Comparison of ENCODE assay signal across 20 cellular contexts in genomic region chr5:127353339-127353738, GRCh38.
"Had no signal": no experiment of that assay in that cellular context is flagged by ENCODE, and none has a peak within 500 bp of the region (broad histone marks: within the 10 kb centered on the region; RNA-seq: fewer than 3 reads in every experiment).

No MANE protein-coding gene starts in this region.

- H3K4me1 ChIP-seq: ascending aorta, breast epithelium, gastroesophageal sphincter, heart left ventricle, left lung, upper lobe of right lung had no signal

- H3K27me3 ChIP-seq: ascending aorta, breast epithelium, gastroesophageal sphincter, heart left ventricle, left lung, upper lobe of right lung had no signal

- H3K4me3 Mint-ChIP-seq: activated T-cell treated with anti-CD3 and anti-CD28 coated beads, Interleukin-2, amount 50 U/mL, for 24 hours; activated T-helper 17 cell treated with anti-CD3 and anti-CD28 coated beads, Interleukin-2, amount 50 U/mL, for 72 hours; nephron progenitor cell; stimulated activated naive B cell treated with anti-CD40 and anti-IgM and Interleukin-4, amounts not matched to agents 10 μg/mL and 1 μg/mL and 100 μg/mL, for 72 hours; T-helper 1 cell treated with Interleukin-12 subunit alpha and Interleukin-12 subunit beta and Interleukin-4 antibody, amounts not matched to agents 30 μg/mL and 1 μg/mL, for 36 hours; WTC11 had no signal

- H3K27ac Mint-ChIP-seq: activated naive CD4-positive, alpha-beta T cell treated with anti-CD3 and anti-CD28 coated beads, Interleukin-2, amount 50 U/mL, for 72 hours; activated T-cell treated with anti-CD3 and anti-CD28 coated beads, Interleukin-2, amount 50 U/mL, for 24 hours; activated T-helper 17 cell treated with anti-CD3 and anti-CD28 coated beads, Interleukin-2, amount 50 U/mL, for 72 hours; nephron progenitor cell; stimulated activated naive B cell treated with anti-CD40 and anti-IgM and Interleukin-4, amounts not matched to agents 10 μg/mL and 1 μg/mL and 100 μg/mL, for 72 hours; T-helper 1 cell treated with Interleukin-12 subunit alpha and Interleukin-12 subunit beta and Interleukin-4 antibody, amounts not matched to agents 30 μg/mL and 1 μg/mL, for 36 hours; WTC11 had no signal

- H3K36me3 Mint-ChIP-seq: activated naive CD4-positive, alpha-beta T cell treated with anti-CD3 and anti-CD28 coated beads, Interleukin-2, amount 50 U/mL, for 72 hours; stimulated activated naive B cell treated with anti-CD40 and anti-IgM and Interleukin-4, amounts not matched to agents 10 μg/mL and 1 μg/mL and 100 μg/mL, for 72 hours; WTC11 had no signal

- FAIRE-seq: keratinocyte had no signal

- H3K9me3 ChIP-seq: ascending aorta, breast epithelium, gastroesophageal sphincter, heart left ventricle, left lung, upper lobe of right lung had no signal

- H3K4me1 Mint-ChIP-seq: activated T-helper 17 cell treated with anti-CD3 and anti-CD28 coated beads, Interleukin-2, amount 50 U/mL, for 72 hours had no signal

- DNase-seq: activated T-cell treated with anti-CD3 and anti-CD28 coated beads, Interleukin-2, amount 50 U/mL, for 24 hours; heart left ventricle; left lung; nephron progenitor cell; stimulated activated CD4-positive, alpha-beta T cell treated with anti-CD3 and anti-CD28 coated beads, Interleukin-2, amount 100 ng/mL, for 48 hours; stimulated activated CD8-positive, alpha-beta memory T cell treated with anti-CD3 and anti-CD28 coated beads, Interleukin-4, amount 100 ng/mL, for 48 hours; stimulated activated naive B cell treated with anti-CD40 and anti-IgM and Interleukin-4, amounts not matched to agents 10 μg/mL and 1 μg/mL and 100 μg/mL, for 72 hours; T1000; upper lobe of right lung had no signal

- H3K9me3 Mint-ChIP-seq: activated naive CD4-positive, alpha-beta T cell treated with anti-CD3 and anti-CD28 coated beads, Interleukin-2, amount 50 U/mL, for 72 hours; activated T-cell treated with anti-CD3 and anti-CD28 coated beads, Interleukin-2, amount 50 U/mL, for 24 hours; activated T-helper 17 cell treated with anti-CD3 and anti-CD28 coated beads, Interleukin-2, amount 50 U/mL, for 72 hours; nephron progenitor cell; stimulated activated naive B cell treated with anti-CD40 and anti-IgM and Interleukin-4, amounts not matched to agents 10 μg/mL and 1 μg/mL and 100 μg/mL, for 72 hours; T-helper 1 cell treated with Interleukin-12 subunit alpha and Interleukin-12 subunit beta and Interleukin-4 antibody, amounts not matched to agents 30 μg/mL and 1 μg/mL, for 36 hours; WTC11 had no signal

- H3K4me3 ChIP-seq: ascending aorta, breast epithelium, coronary artery, gastroesophageal sphincter, heart left ventricle, left lung, lung, upper lobe of right lung had no signal

- H3K36me3 ChIP-seq: ascending aorta, gastroesophageal sphincter, heart left ventricle, left lung, upper lobe of right lung had no signal

- H3K27ac ChIP-seq: ascending aorta, breast epithelium, coronary artery, epithelial cell of prostate, gastroesophageal sphincter, heart left ventricle, left lung, upper lobe of right lung had no signal

- ATAC-seq: activated naive CD4-positive, alpha-beta T cell treated with anti-CD3 and anti-CD28 coated beads, Interleukin-2, amount 50 U/mL, for 72 hours; activated T-helper 17 cell treated with anti-CD3 and anti-CD28 coated beads, Interleukin-2, amount 50 U/mL, for 72 hours; gastroesophageal sphincter; heart left ventricle; left lung; stimulated activated naive B cell treated with anti-CD40 and anti-IgM and Interleukin-4, amounts not matched to agents 10 μg/mL and 1 μg/mL and 100 μg/mL, for 72 hours; upper lobe of right lung; WTC11 had no signal
